ENCODE assay signal across 11 cellular contexts in genomic region chr15:73983773-73984172, GRCh38. TPM values are rescaled to one million over a fixed set of nuclear protein-coding genes. Genes with fewer than 3 reads are reported as not detected.
DNase-seq lines count a peak whose midpoint lies in the region; ATAC-seq and TF ChIP-seq lines count a peak whose summit lies in the region.
"Had no signal": no experiment of that assay in that cellular context is flagged by ENCODE, and none has a peak within 500 bp of the region (broad histone marks: within the 10 kb centered on the region; RNA-seq: fewer than 3 reads in every experiment).

No MANE protein-coding gene starts in this region.

- TF ChIP-seq EP300 in sigmoid colon (IDR thresholded peaks at IDR 0.05), result no peak

- POLR2A ChIA-PET in PC-9 (lab: Charles Lee; ENCODE audit: unreplicated experiment), result interaction anchor here (0.6 to 1.4 kb wide), 2 partner anchors 11 to 56 kb away, joined by 3 to 6 read pairs; partner anchors contain the start of gene PML

- CTCF ChIA-PET in PC-9 (lab: Charles Lee), result interaction anchor here (0.6 to 2.8 kb wide), 4 partner anchors 11 to 838 kb away, joined by 3 to 11 read pairs (median 3); no protein-coding TSS in a partner anchor

- DNase-seq in PC-9 (no peak), esophagus squamous epithelium (lab: John Stamatoyannopoulos, UW) (no peak), sigmoid colon (peak; percentile 67), ureter (ENCODE audit: low spot score) (no peak), DMS53 treated with DMSO at 0.1 percent for 48 hours (lab: John Stamatoyannopoulos, UW; ENCODE audit: unreplicated experiment) (no peak)
- DNase-seq: activated CD4-positive, alpha-beta memory T cell treated with anti-CD3 and anti-CD28 coated beads for 36 hours; NCI-H1417 treated with DMSO at 0.1 percent for 48 hours had no signal

- TF ChIP-seq CTCF in PC-9 (conservative IDR thresholded peaks at IDR 0.05) (no peak), esophagus squamous epithelium (IDR thresholded peaks at IDR 0.05) (no peak), sigmoid colon (IDR thresholded peaks at IDR 0.05) (no peak)

- H4K20me1 ChIP-seq in BLaER1 (peaks cover 47% of the 10 kb centered on the region), PC-9 (ENCODE audit: insufficient read depth) (no peaks in the 10 kb centered on the region)

- no TSS peak for BruUV-seq in PC-9 (replicated peaks; lab: Mats Ljungman, UMichigan)

- H3K4me1 ChIP-seq in BLaER1, result peaks cover 66% of the 10 kb centered on the region
- peaks cover 49% of the 10 kb centered on the region for H3K4me1 ChIP-seq in PC-9 (replicated peaks; ENCODE audit: insufficient read depth)
- peaks cover 40 to 90% (median 65%) of the 10 kb centered on the region in 3 donors for H3K4me1 ChIP-seq in esophagus squamous epithelium
- H3K4me1 ChIP-seq in sigmoid colon, result peaks cover 0 to 70% (median 58%) of the 10 kb centered on the region in 4 donors

- no peak overlapping the region for H2AFZ ChIP-seq in PC-9

- 100% methylated on average over 1 of the region's 9 CpGs; no CpG with 5 or more reads in 1 of the 2 donors for WGBS in esophagus squamous epithelium, 2 donors
- 96% methylated on average over 9 of the region's 9 CpGs for WGBS in sigmoid colon, 2 donors

- intact Hi-C loops in PC-9 (cut with micrococcal nuclease; ENCODE audit: unreplicated experiment), result loop anchor here (5.0 to 10.0 kb wide), 2 partner anchors 69 to 221 kb away; partner anchors contain the start of gene STRA6
- intact Hi-C loops in esophagus squamous epithelium (cut with DNase I), result no loop called here
- intact Hi-C loops in sigmoid colon (cut with DNase I), result no loop called here

- ATAC-seq in GM19452 (IDR thresholded peaks at IDR 0.05; ENCODE audit: unreplicated experiment), result no peak
- ATAC-seq in HG03108 (IDR thresholded peaks at IDR 0.05; ENCODE audit: unreplicated experiment), result no peak

- peaks cover 19% of the 10 kb centered on the region for H3F3A ChIP-seq in PC-9 (ENCODE audit: insufficient read depth, low read depth)

- no peaks in the 10 kb centered on the region for H3K79me2 ChIP-seq in PC-9 (ENCODE audit: low read depth)

- peaks cover 26% of the 10 kb centered on the region for H3K27me3 ChIP-seq in BLaER1
- H3K27me3 ChIP-seq in PC-9 (ENCODE audit: insufficient read depth, low read depth), result no peaks in the 10 kb centered on the region
- H3K27me3 ChIP-seq in esophagus squamous epithelium, result no peaks in the 10 kb centered on the region
- no peaks in the 10 kb centered on the region for H3K27me3 ChIP-seq in sigmoid colon

- H3K4me2 ChIP-seq in BLaER1 (peak overlapping the region; percentile 84), PC-9 (peak overlapping the region; percentile 68; the same call in 1 of the 2 replicates)

- no peak overlapping the region; the same call in 1 of the 2 replicates for H3K4me3 ChIP-seq in BLaER1
- H3K4me3 ChIP-seq in PC-9, result no peak overlapping the region
- no peak overlapping the region for H3K4me3 ChIP-seq in esophagus squamous epithelium
- no peak overlapping the region for H3K4me3 ChIP-seq in sigmoid colon
- H3K4me3 ChIP-seq: SK-N-MC had no signal

- H3K36me3 ChIP-seq in BLaER1 (no peaks in the 10 kb centered on the region), PC-9 (ENCODE audit: low read depth) (no peaks in the 10 kb centered on the region), esophagus squamous epithelium (peaks cover 0 to 39% (median 0%) of the 10 kb centered on the region in 3 donors), sigmoid colon (peaks cover 0 to 23% (median 0%) of the 10 kb centered on the region in 4 donors)

- H3K27ac ChIP-seq in BLaER1 (no peak overlapping the region), PC-9 (0 out of 2 replicates have a peak overlapping the region, but pooled peaks have one; percentile 24), esophagus squamous epithelium (peak overlapping the region; percentile 81 to 95 (median 90)), sigmoid colon (peak overlapping the region; percentile 84 to 94 (median 87))
- H3K27ac ChIP-seq: SK-N-MC had no signal

- H3K9me3 ChIP-seq in BLaER1 (no peaks in the 10 kb centered on the region), PC-9 (ENCODE audit: insufficient read depth, low read depth) (no peaks in the 10 kb centered on the region), esophagus squamous epithelium (no peaks in the 10 kb centered on the region), sigmoid colon (no peaks in the 10 kb centered on the region)

- H3K9ac ChIP-seq in BLaER1, result no peak overlapping the region

- no peak for TF ChIP-seq POLR2A in esophagus squamous epithelium (IDR thresholded peaks at IDR 0.05)
- TF ChIP-seq POLR2A in sigmoid colon (IDR thresholded peaks at IDR 0.05), result no peak

- no peaks in the 10 kb centered on the region; the same call in 1 of the 2 replicates for H3K9me2 ChIP-seq in PC-9 (ENCODE audit: insufficient read depth)

RNA-seq across cellular contexts. Expression of gene STOML1, which starts 8.3 kb away (rescaled TPM):
- total RNA-seq in PC-9 (2021), result 6.0 and 6.1 TPM in 2 replicates
- total RNA-seq in esophagus squamous epithelium, result 10 to 100 TPM in 2 of 4 donors, 1 to 10 TPM in 2; 8.3 to 14.8 (median 11.1) TPM
- total RNA-seq in sigmoid colon, result 10 to 100 TPM in 3 of 4 donors, 1 to 10 TPM in 1; 10.0 to 17.8 (median 13.8) TPM
- polyA plus RNA-seq in sigmoid colon, result 10 to 100 TPM in 1 of 3 donors, 1 to 10 TPM in 2; 3.5 to 18.5 (median 4.2) TPM
- 15.0 TPM for total RNA-seq in ureter

RNA-seq across cellular contexts. Expression of gene PML, which starts 10.7 kb away (rescaled TPM):
- 67.2 and 81.8 TPM in 2 replicates for total RNA-seq in PC-9 (2021)
- total RNA-seq in esophagus squamous epithelium, result 10 to 100 TPM; 34.0 to 52.3 (median 44.5) TPM
- total RNA-seq in sigmoid colon, result 100 to 1,000 TPM in 1 of 4 donors, 10 to 100 TPM in 3; 43.3 to 129 (median 60.0) TPM
- 10 to 100 TPM in 1 of 3 donors, 1 to 10 TPM in 2; 9.6 to 36.4 (median 9.7) TPM for polyA plus RNA-seq in sigmoid colon
- total RNA-seq in ureter, result 102 TPM

RNA-seq across cellular contexts. Expression of gene LOXL1, which starts 57.5 kb away (rescaled TPM):
- 35.8 and 50.7 TPM in 2 replicates for total RNA-seq in PC-9 (2021)
- total RNA-seq in esophagus squamous epithelium, result 1 to 10 TPM; 4.3 to 7.7 (median 6.3) TPM
- 10 to 100 TPM in 3 of 4 donors, 1 to 10 TPM in 1; 7.6 to 27.7 (median 14.6) TPM for total RNA-seq in sigmoid colon
- 1 to 10 TPM in 2 of 3 donors, not detected in 1; 3.0 to 7.4 TPM for polyA plus RNA-seq in sigmoid colon
- 30.9 TPM for total RNA-seq in ureter
